Comparison of ENCODE assay signal across 1 cellular context in the genomic region with DNA sequence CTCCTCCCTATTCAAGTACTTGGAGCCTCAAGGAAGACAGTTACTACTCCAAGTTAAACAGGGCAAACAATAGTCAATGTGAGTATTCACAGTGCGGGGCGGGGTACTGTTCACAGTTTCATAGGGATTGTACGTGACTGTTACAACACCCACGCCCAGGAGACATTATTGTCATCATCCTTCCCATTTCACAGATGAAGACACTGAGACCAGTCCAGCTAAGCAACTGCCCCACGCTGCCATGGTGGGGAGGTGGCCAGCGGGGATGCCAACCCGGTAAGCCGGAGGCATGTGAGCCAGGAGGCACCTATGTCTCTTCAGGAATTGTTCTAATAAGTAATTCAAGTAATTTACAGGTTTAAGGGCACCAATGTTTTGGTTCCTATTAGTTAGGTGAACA.
TF ChIP-seq lines count a peak whose summit lies in the region.

No MANE protein-coding gene starts in this region.

TF ChIP-seq in K562, 482 proteins besides CTCF, POLR2A, EP300 and RAD21 (continued from another document):
- TF ChIP-seq, protein P1, sequence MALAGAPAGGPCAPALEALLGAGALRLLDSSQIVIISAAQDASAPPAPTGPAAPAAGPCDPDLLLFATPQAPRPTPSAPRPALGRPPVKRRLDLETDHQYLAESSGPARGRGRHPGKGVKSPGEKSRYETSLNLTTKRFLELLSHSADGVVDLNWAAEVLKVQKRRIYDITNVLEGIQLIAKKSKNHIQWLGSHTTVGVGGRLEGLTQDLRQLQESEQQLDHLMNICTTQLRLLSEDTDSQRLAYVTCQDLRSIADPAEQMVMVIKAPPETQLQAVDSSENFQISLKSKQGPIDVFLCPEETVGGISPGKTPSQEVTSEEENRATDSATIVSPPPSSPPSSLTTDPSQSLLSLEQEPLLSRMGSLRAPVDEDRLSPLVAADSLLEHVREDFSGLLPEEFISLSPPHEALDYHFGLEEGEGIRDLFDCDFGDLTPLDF (CRISPR knock-in tag; IDR thresholded peaks at IDR 0.05), result no peak
TF ChIP-seq in K562: peak in this region for 2.
